Comparison of ENCODE assay signal across 12 cellular contexts in the genomic region with DNA sequence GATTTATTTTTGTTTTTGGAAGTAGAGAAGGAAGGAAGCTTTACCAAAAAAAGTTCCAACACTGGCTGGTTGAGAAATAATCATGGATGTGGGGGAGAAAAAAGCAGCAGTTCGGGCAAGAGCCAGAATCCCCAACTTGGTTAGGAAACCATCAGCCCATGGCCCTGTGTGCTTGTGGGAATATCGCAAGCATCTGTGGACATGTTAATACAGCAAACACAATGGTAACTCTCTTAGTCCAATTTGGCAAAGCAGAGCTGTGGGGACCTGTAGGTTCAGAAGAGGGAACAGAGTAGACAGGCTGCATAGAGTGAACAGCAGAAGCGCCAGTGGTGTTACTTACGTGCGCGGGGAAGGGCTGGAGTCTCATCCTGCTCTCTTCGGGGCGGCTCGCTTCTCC. TPM values are rescaled to one million over a fixed set of nuclear protein-coding genes. Genes with fewer than 3 reads are reported as not detected.
DNase-seq lines count a peak whose midpoint lies in the region; ATAC-seq and TF ChIP-seq lines count a peak whose summit lies in the region.
"Had no signal": no experiment of that assay in that cellular context is flagged by ENCODE, and none has a peak within 500 bp of the region (broad histone marks: within the 10 kb centered on the region; RNA-seq: fewer than 3 reads in every experiment).

No MANE protein-coding gene starts in this region.

- no peak overlapping the region for H3K4me3 ChIP-seq in ascending aorta
- H3K4me3 ChIP-seq in lower lobe of right lung: no peak overlapping the region
- no peak overlapping the region for H3K4me3 ChIP-seq in stomach smooth muscle (ENCODE audit: low read length in 2 of 2)

- CTCF ChIA-PET in activated CD8-positive, alpha-beta memory T cell treated with anti-CD3 and anti-CD28 coated beads, Interleukin-2, amount 10 ng/mL, durations not matched to agents 7 days and 5 days (lab: Charles Lee): interaction anchor here (1.0 to 1.4 kb wide), 2 partner anchors 74 to 93 kb away, joined by 3 to 4 read pairs; no protein-coding TSS in a partner anchor

- H3K9me3 ChIP-seq in ascending aorta (no peaks in the 10 kb centered on the region), lower lobe of right lung (no peaks in the 10 kb centered on the region), stomach smooth muscle (ENCODE audit: control insufficient read depth in 2 of 2, low read length in 2 of 2) (no peaks in the 10 kb centered on the region)

- H3K27ac Mint-ChIP-seq in activated CD8-positive, alpha-beta memory T cell treated with anti-CD3 and anti-CD28 coated beads, Interleukin-2, amount 10 ng/mL, durations not matched to agents 7 days and 5 days: peak overlapping the region; percentile 48

- peaks cover 50% of the 10 kb centered on the region for H3K36me3 Mint-ChIP-seq in activated CD8-positive, alpha-beta memory T cell treated with anti-CD3 and anti-CD28 coated beads, Interleukin-2, amount 10 ng/mL, durations not matched to agents 7 days and 5 days

- TF ChIP-seq CTCF in ascending aorta (IDR thresholded peaks at IDR 0.05) (no peak), lower lobe of right lung (IDR thresholded peaks at IDR 0.05) (no peak)

- intact Hi-C loops in ascending aorta (cut with DNase I) (no loop called here), lower lobe of right lung (cut with DNase I) (no loop called here)

- no peaks in the 10 kb centered on the region for H3K9me3 Mint-ChIP-seq in activated CD8-positive, alpha-beta memory T cell treated with anti-CD3 and anti-CD28 coated beads, Interleukin-2, amount 10 ng/mL, durations not matched to agents 7 days and 5 days (ENCODE audit: low read depth)

- no peak overlapping the region for H3K9ac ChIP-seq in stomach smooth muscle (ENCODE audit: low read length in 2 of 2)

- DNase-seq in activated CD8-positive, alpha-beta memory T cell treated with anti-CD3 and anti-CD28 coated beads, Interleukin-2, amount 10 ng/mL, durations not matched to agents 7 days and 5 days: no peak
- DNase-seq in activated CD8-positive, alpha-beta memory T cell treated with anti-CD3 and anti-CD28 coated beads for 24 hours: no peak
- DNase-seq in ascending aorta (ENCODE audit: low spot score in 2 of 2) (no peak), lower lobe of right lung (no peak), midbrain (lab: John Stamatoyannopoulos, UW) (no peak)
- no peak for DNase-seq in effector CD8-positive, alpha-beta T cell (lab: John Stamatoyannopoulos, UW)
- DNase-seq: ACHN; NCI-H1930; stimulated activated CD8-positive, alpha-beta memory T cell treated with anti-CD3 and anti-CD28 coated beads, Interleukin-4, amount 100 ng/mL, for 48 hours had no signal

- H3K27me3 ChIP-seq in ascending aorta: no peaks in the 10 kb centered on the region
- no peaks in the 10 kb centered on the region for H3K27me3 ChIP-seq in lower lobe of right lung (ENCODE audit: low read depth)
- H3K27me3 ChIP-seq in stomach smooth muscle (ENCODE audit: control insufficient read depth in 1 of 2, insufficient read depth in 2 of 2, low read length in 2 of 2): no peaks in the 10 kb centered on the region

- H3K36me3 ChIP-seq in ascending aorta (peaks cover 13 to 14% of the 10 kb centered on the region in 2 donors), lower lobe of right lung (peaks cover 80% of the 10 kb centered on the region), stomach smooth muscle (ENCODE audit: control insufficient read depth in 2 of 2, insufficient read depth in 2 of 2, low read length in 2 of 2) (peaks cover 28 to 32% of the 10 kb centered on the region in 2 donors)

- H3K27ac ChIP-seq in ascending aorta: peak overlapping the region; percentile 54 to 69
- peak overlapping the region; percentile 54 for H3K27ac ChIP-seq in lower lobe of right lung
- H3K27ac ChIP-seq in stomach smooth muscle (ENCODE audit: low read length): peak overlapping the region; percentile 26

- no peak overlapping the region for H3K4me3 Mint-ChIP-seq in activated CD8-positive, alpha-beta memory T cell treated with anti-CD3 and anti-CD28 coated beads, Interleukin-2, amount 10 ng/mL, durations not matched to agents 7 days and 5 days

- H3K4me1 ChIP-seq in ascending aorta (peaks cover 9 to 22% of the 10 kb centered on the region in 2 donors), lower lobe of right lung (peaks cover 44% of the 10 kb centered on the region), stomach smooth muscle (ENCODE audit: control insufficient read depth, insufficient read depth, low read length) (peaks cover 33% of the 10 kb centered on the region)

- no peaks in the 10 kb centered on the region for H3K27me3 Mint-ChIP-seq in activated CD8-positive, alpha-beta memory T cell treated with anti-CD3 and anti-CD28 coated beads, Interleukin-2, amount 10 ng/mL, durations not matched to agents 7 days and 5 days

- ATAC-seq in activated CD8-positive, alpha-beta memory T cell treated with anti-CD3 and anti-CD28 coated beads, Interleukin-2, amount 10 ng/mL, durations not matched to agents 7 days and 5 days: no peak
- ATAC-seq in lower lobe of right lung (no peak), GM19328 (IDR thresholded peaks at IDR 0.05; ENCODE audit: unreplicated experiment) (no peak)
- ATAC-seq: Panc1 had no signal

- peaks cover 26% of the 10 kb centered on the region for H3K4me1 Mint-ChIP-seq in activated CD8-positive, alpha-beta memory T cell treated with anti-CD3 and anti-CD28 coated beads, Interleukin-2, amount 10 ng/mL, durations not matched to agents 7 days and 5 days

RNA-seq across cellular contexts. Expression of a gene that starts 46.8 kb away (rescaled TPM):
- total RNA-seq in activated CD8-positive, alpha-beta memory T cell treated with anti-CD3 and anti-CD28 coated beads, Interleukin-2, amount 10 ng/mL, durations not matched to agents 7 days and 5 days: 10 to 100 TPM; 38.4 to 40.1 TPM
- 4.2 TPM for total RNA-seq in ascending aorta
- total RNA-seq in lower lobe of right lung: 16.8 TPM

RNA-seq across cellular contexts. Expression of a gene that starts 49.3 kb away (rescaled TPM):
- 10 to 100 TPM; 90.6 to 92.3 TPM for total RNA-seq in activated CD8-positive, alpha-beta memory T cell treated with anti-CD3 and anti-CD28 coated beads, Interleukin-2, amount 10 ng/mL, durations not matched to agents 7 days and 5 days
- total RNA-seq in ascending aorta: 44.9 TPM
- total RNA-seq in lower lobe of right lung: 62.2 TPM

RNA-seq across cellular contexts. Expression of a gene that starts 52.3 kb away (rescaled TPM):
- 10 to 100 TPM; 68.6 to 78.2 TPM for total RNA-seq in activated CD8-positive, alpha-beta memory T cell treated with anti-CD3 and anti-CD28 coated beads, Interleukin-2, amount 10 ng/mL, durations not matched to agents 7 days and 5 days
- total RNA-seq in ascending aorta (199 TPM), lower lobe of right lung (62.5 TPM)
